5 cellular contexts compared by ENCODE assay signal in genomic region chr15:88928192-88928591, GRCh38. TPM values are rescaled to one million over a fixed set of nuclear protein-coding genes. Genes with fewer than 3 reads are reported as not detected.
DNase-seq lines count a peak whose midpoint lies in the region; ATAC-seq, FAIRE-seq and TF ChIP-seq lines count a peak whose summit lies in the region.
"Not testable (repeated sequence)": the region's sequence is repeated elsewhere in the genome, so short reads cannot be mapped to it uniquely, and the experiment has no call there.
"Had no signal": no experiment of that assay in that cellular context is flagged by ENCODE, and none has a peak within 500 bp of the region (broad histone marks: within the 10 kb centered on the region; RNA-seq: fewer than 3 reads in every experiment).

No MANE protein-coding gene starts in this region.

- CTCF ChIA-PET in HEK293 (lab: Yijun Ruan, JAX) = interaction anchor here (2.3 kb wide), 1 partner anchor 23 kb away, joined by 6 read pairs; no protein-coding TSS in a partner anchor
- CTCF ChIA-PET in Panc1 (lab: Charles Lee); K562 (lab: Yijun Ruan, JAX; ENCODE audit: low intra/inter-chr PET ratio): not testable (repeated sequence)

- peaks cover 62% of the 10 kb centered on the region for H3K9me3 Mint-ChIP-seq in endodermal cell

- not testable (repeated sequence) for ATAC-seq in Panc1, K562

- not testable (repeated sequence) for H4K20me1 ChIP-seq in K562 (replicated peaks; ENCODE audit: control insufficient read depth, insufficient read depth, low read length)

- not testable (repeated sequence) for H3K9me1 ChIP-seq in K562 (ENCODE audit: control insufficient read depth, insufficient read depth, low read length)

- POLR2A ChIA-PET in HEK293 (lab: Yijun Ruan, JAX) = not testable (repeated sequence)
- POLR2A ChIA-PET in Panc1 (lab: Charles Lee) (interaction anchor here (0.7 kb wide), 1 partner anchor 60 kb away, joined by 11 read pairs; no protein-coding TSS in a partner anchor), K562 (lab: Yijun Ruan, JAX) (interaction anchor here (1.0 kb wide), 1 partner anchor 11 kb away, joined by 3 read pairs; no protein-coding TSS in a partner anchor)

- not testable (repeated sequence) for H3K4me1 ChIP-seq in HEK293 (ENCODE audit: control insufficient read depth, insufficient read depth, low read length); Panc1 (ENCODE audit: control insufficient read depth, insufficient read depth, low read length); K562 (replicated peaks in 1 of 2; ENCODE audit: control insufficient read depth in 2 of 2, insufficient read depth in 2 of 2, low read length in 2 of 2); endodermal cell (ENCODE audit: control insufficient read depth, insufficient read depth, low read length)

- TF ChIP-seq CTCF in HEK293 (tag by site-specific recombination; IDR thresholded peaks at IDR 0.05); Panc1 (IDR thresholded peaks at IDR 0.05); K562 (IDR thresholded peaks at IDR 0.05 in 2 of 3, conservative IDR thresholded peaks at IDR 0.05 in 1 of 3; ENCODE audit: insufficient read depth in 2 of 3, low read depth in 1 of 3, low read length in 3 of 3); endodermal cell (conservative IDR thresholded peaks at IDR 0.05): not testable (repeated sequence)

- H3K4me3 ChIP-seq in HEK293 (ENCODE audit: low read depth, low read length); Panc1 (ENCODE audit: low read depth in 2 of 2, low read length in 2 of 2); K562: not testable (repeated sequence)
- peak overlapping the region; percentile 12 for H3K4me3 ChIP-seq in endodermal cell (ENCODE audit: low read length)

- H3K27ac Mint-ChIP-seq in endodermal cell = not testable (repeated sequence)

- H3K79me2 ChIP-seq in K562 (ENCODE audit: control insufficient read depth, insufficient read depth, low read length) = not testable (repeated sequence)

- not testable (repeated sequence) for H2AFZ ChIP-seq in K562 (ENCODE audit: low read depth, low read length)

- TF ChIP-seq POLR2A in K562 (conservative IDR thresholded peaks at IDR 0.05) = not testable (repeated sequence)

- H3K36me3 Mint-ChIP-seq in endodermal cell (ENCODE audit: low read depth) = not testable (repeated sequence)

- TF ChIP-seq EP300 in K562 (IDR thresholded peaks at IDR 0.05; ENCODE audit: low read length) = not testable (repeated sequence)

- not testable (repeated sequence) for BruUV-seq in Panc1 (replicated peaks; lab: Mats Ljungman, UMichigan); K562 (replicated peaks; lab: Mats Ljungman, UMichigan)

- in situ Hi-C loops in Panc1 (cut with HindIII; ENCODE audit: low pct_unique_long_range_greater_than_20kb, low sequenced_read_pairs); K562 (cut with MboI): not testable (repeated sequence)

- H3K4me2 ChIP-seq in K562 (ENCODE audit: insufficient read depth, low read length) = not testable (repeated sequence)

- not testable (repeated sequence) for DNase-seq in Panc1 (ENCODE audit: low read depth, low spot score); K562 (ENCODE audit: extremely low read depth in 1 of 4, low spot score in 3 of 4); endodermal cell

- not testable (repeated sequence) for H3K27ac ChIP-seq in HEK293 (ENCODE audit: extremely low read depth, low read depth, low read length); K562 (ENCODE audit: extremely low read depth, low read depth, low read length); endodermal cell (ENCODE audit: low read depth, low read length)
- peak overlapping the region; percentile 27; the same call in 1 of the 2 replicates for H3K27ac ChIP-seq in Panc1 (ENCODE audit: low read length)

- not testable (repeated sequence) for FAIRE-seq in K562 (lab: Jason Lieb, UNC)

- not testable (repeated sequence) for H3K4me3 Mint-ChIP-seq in endodermal cell

- not testable (repeated sequence) for H3K9me3 ChIP-seq in HEK293 (ENCODE audit: control insufficient read depth, insufficient read depth, low read depth, low read length); Panc1 (ENCODE audit: control insufficient read depth, insufficient read depth, low read depth, low read length); K562 (replicated peaks; ENCODE audit: control insufficient read depth, insufficient read depth, low read depth, low read length)
- peaks cover 22% of the 10 kb centered on the region for H3K9me3 ChIP-seq in endodermal cell (ENCODE audit: control insufficient read depth, low read length)

- H3K4me1 Mint-ChIP-seq in endodermal cell = not testable (repeated sequence)

- H3K27me3 Mint-ChIP-seq in endodermal cell (ENCODE audit: insufficient read depth) = not testable (repeated sequence)

- TF ChIP-seq RAD21 in K562 (CRISPR knock-in tag; conservative IDR thresholded peaks at IDR 0.05 in 1 of 2, IDR thresholded peaks at IDR 0.05 in 1 of 2) = not testable (repeated sequence)

- H3K9ac ChIP-seq in K562 (ENCODE audit: insufficient read depth in 1 of 2, low read depth in 2 of 2, low read length in 2 of 2); endodermal cell (ENCODE audit: extremely low read depth, low read length, poor library complexity, severe bottlenecking): not testable (repeated sequence)

- H3K36me3 ChIP-seq in HEK293 (ENCODE audit: control insufficient read depth in 2 of 2, insufficient read depth in 1 of 2, low read length in 2 of 2); Panc1 (ENCODE audit: control insufficient read depth, insufficient read depth, low read length); K562 (ENCODE audit: control insufficient read depth, insufficient read depth, low read length); endodermal cell (ENCODE audit: control insufficient read depth, insufficient read depth, low read length): not testable (repeated sequence)

- intact Hi-C loops in Panc1 (cut with micrococcal nuclease; ENCODE audit: unreplicated experiment); K562 (cut with micrococcal nuclease): not testable (repeated sequence)

- not testable (repeated sequence) for H3K27me3 ChIP-seq in Panc1 (ENCODE audit: control insufficient read depth, insufficient read depth, low read length); K562 (ENCODE audit: control insufficient read depth in 2 of 2, insufficient read depth in 2 of 2, low read length in 2 of 2); endodermal cell (ENCODE audit: control insufficient read depth, insufficient read depth, low read length, poor library complexity, severe bottlenecking)

TF ChIP-seq in K562, 482 proteins besides CTCF, POLR2A, EP300 and RAD21 (continues in another document):
- peak; percentile 77 for TF ChIP-seq TRIM28 (IDR thresholded peaks at IDR 0.05)

RNA-seq across cellular contexts. Expression of gene MFGE8, which starts 15.0 kb away (rescaled TPM):
- total RNA-seq in Panc1 (2021; ENCODE audit: unreplicated experiment) (1,799 TPM), K562 (2014; rRNA removed) (62.3 and 73.1 TPM in 2 replicates), K562 (2014; rRNA removed; fragmentation: Illumina TruSeq; extraction: Trizol) (24.9 and 31.3 TPM in 2 replicates), K562 (2015; rRNA removed; fragmentation: Illumina TruSeq; extraction: Trizol) (35.4 and 36.3 TPM in 2 replicates), K562 (2021) (129 and 142 TPM in 2 replicates), endodermal cell (100 to 1,000 TPM; 284 to 598 TPM)
- 2,067 TPM for polyA plus RNA-seq in Panc1 (2012; ENCODE audit: insufficient read length)
- 609 and 1,242 TPM in 2 replicates for total RNA-seq in K562 (2011; cell fraction: chromatin; rRNA removed; ENCODE audit: low replicate concordance)
- 770 and 804 TPM in 2 replicates for total RNA-seq in K562 (2011; cell fraction: nucleolus; rRNA removed)
- 668 and 702 TPM in 2 replicates for total RNA-seq in K562 (2011; cell fraction: nucleoplasm; rRNA removed)
- polyA plus RNA-seq in K562 (2011; rRNA removed) (85.1 and 148 TPM in 2 replicates), K562 (2014; fragmentation: Illumina TruSeq; extraction: Trizol) (93.6 and 109 TPM in 2 replicates), K562 (2014; fragmentation: Nextera tagmentation; extraction: Ambion mirVana) (1 to 10 TPM; 2.3 to 3.1 TPM), K562 (2014; rRNA removed) (113 and 119 TPM in 2 replicates)
- 115 and 120 TPM in 2 replicates for polyA plus RNA-seq in K562 (2011; cell fraction: cytosol; rRNA removed)
- 355 and 465 TPM in 2 replicates for polyA plus RNA-seq in K562 (2011; cell fraction: nucleus; rRNA removed)
- polyA plus RNA-seq in K562 (2012) = 147 and 220 TPM in 2 replicates
- 62.6 and 80.1 TPM in 2 replicates for polyA minus RNA-seq in K562 (2011; rRNA and poly(A)+ RNA removed)
- 71.4 and 82.5 TPM in 2 replicates for polyA minus RNA-seq in K562 (2011; cell fraction: cytosol; rRNA and poly(A)+ RNA removed)
- 120 and 137 TPM in 2 replicates for polyA minus RNA-seq in K562 (2011; cell fraction: nucleus; rRNA and poly(A)+ RNA removed)
- polyA plus RNA-seq in endodermal cell (2013, experiment 1 of 2) = 211 TPM
- polyA plus RNA-seq in endodermal cell (2013, experiment 2 of 2) = 185 TPM
- polyA plus RNA-seq: CD14-positive monocyte had no signal

RNA-seq across cellular contexts. Expression of gene HAPLN3, which starts 32.8 kb away (rescaled TPM):
- total RNA-seq in Panc1 (2021; ENCODE audit: unreplicated experiment) = 168 TPM
- 158 TPM for polyA plus RNA-seq in Panc1 (2012; ENCODE audit: insufficient read length)
- total RNA-seq in K562 (2011; cell fraction: chromatin; rRNA removed; ENCODE audit: low replicate concordance) = 5.6 and 9.6 TPM in 2 replicates
- 6.2 and 6.8 TPM in 2 replicates for total RNA-seq in K562 (2011; cell fraction: nucleolus; rRNA removed)
- total RNA-seq in K562 (2011; cell fraction: nucleoplasm; rRNA removed) = 4.9 and 5.9 TPM in 2 replicates
- total RNA-seq in K562 (2014; rRNA removed) = 1.9 and 2.1 TPM in 2 replicates
- 0.35 and 0.36 TPM in 2 replicates for total RNA-seq in K562 (2014; rRNA removed; fragmentation: Illumina TruSeq; extraction: Trizol)
- total RNA-seq in K562 (2015; rRNA removed; fragmentation: Illumina TruSeq; extraction: Trizol) = 0.65 and 1.0 TPM in 2 replicates
- total RNA-seq in K562 (2021) = 1.9 and 2.4 TPM in 2 replicates
- polyA plus RNA-seq in K562 (2011; rRNA removed) = 0.71 and 2.1 TPM in 2 replicates
- polyA plus RNA-seq in K562 (2011; cell fraction: cytosol; rRNA removed) = 1.4 and 2.3 TPM in 2 replicates
- polyA plus RNA-seq in K562 (2011; cell fraction: nucleus; rRNA removed) = 9.4 and 14.2 TPM in 2 replicates
- 1.6 and 4.0 TPM in 2 replicates for polyA plus RNA-seq in K562 (2012)
- polyA plus RNA-seq in K562 (2014; fragmentation: Illumina TruSeq; extraction: Trizol) = 0.59 and 1.00 TPM in 2 replicates
- polyA plus RNA-seq in K562 (2014; fragmentation: Nextera tagmentation; extraction: Ambion mirVana) = under 1 TPM; 0.04 to 0.06 TPM
- polyA plus RNA-seq in K562 (2014; rRNA removed) = 2.0 and 3.4 TPM in 2 replicates
- 0.77 and 0.99 TPM in 2 replicates for polyA minus RNA-seq in K562 (2011; rRNA and poly(A)+ RNA removed)
- polyA minus RNA-seq in K562 (2011; cell fraction: cytosol; rRNA and poly(A)+ RNA removed) = 2.5 TPM in 1 of 2 replicates, not detected in the other
- polyA minus RNA-seq in K562 (2011; cell fraction: nucleus; rRNA and poly(A)+ RNA removed) = 1.1 and 1.8 TPM in 2 replicates
- total RNA-seq in endodermal cell = 10 to 100 TPM in 1 of 2 donors, 1 to 10 TPM in 1; 5.8 to 15.6 TPM
- 4.1 TPM for polyA plus RNA-seq in endodermal cell (2013, experiment 1 of 2)
- 3.1 TPM for polyA plus RNA-seq in endodermal cell (2013, experiment 2 of 2)

Comparison
In these comparisons a context has a peak if more than half of its experiments do, and no peak if none do; other contexts are left out.
1. RNA of gene HAPLN3, which starts 32.8 kb away (total RNA-seq): 168 TPM in Panc1 (single experiment); 5.8 to 15.6 TPM in endodermal cell and 0.35 to 9.6 TPM in K562; every median in the first group is over 10 times any median in the second.